ENCODE assay signal across 1 cellular context in genomic region chr3:140953028-140953960, GRCh38.
TF ChIP-seq lines count a peak whose summit lies in the region.

No MANE protein-coding gene starts in this region.

TF ChIP-seq in HCT116, 20 proteins besides CTCF, POLR2A, EP300 and RAD21 (continued from another document):
- TF ChIP-seq, protein P1, sequence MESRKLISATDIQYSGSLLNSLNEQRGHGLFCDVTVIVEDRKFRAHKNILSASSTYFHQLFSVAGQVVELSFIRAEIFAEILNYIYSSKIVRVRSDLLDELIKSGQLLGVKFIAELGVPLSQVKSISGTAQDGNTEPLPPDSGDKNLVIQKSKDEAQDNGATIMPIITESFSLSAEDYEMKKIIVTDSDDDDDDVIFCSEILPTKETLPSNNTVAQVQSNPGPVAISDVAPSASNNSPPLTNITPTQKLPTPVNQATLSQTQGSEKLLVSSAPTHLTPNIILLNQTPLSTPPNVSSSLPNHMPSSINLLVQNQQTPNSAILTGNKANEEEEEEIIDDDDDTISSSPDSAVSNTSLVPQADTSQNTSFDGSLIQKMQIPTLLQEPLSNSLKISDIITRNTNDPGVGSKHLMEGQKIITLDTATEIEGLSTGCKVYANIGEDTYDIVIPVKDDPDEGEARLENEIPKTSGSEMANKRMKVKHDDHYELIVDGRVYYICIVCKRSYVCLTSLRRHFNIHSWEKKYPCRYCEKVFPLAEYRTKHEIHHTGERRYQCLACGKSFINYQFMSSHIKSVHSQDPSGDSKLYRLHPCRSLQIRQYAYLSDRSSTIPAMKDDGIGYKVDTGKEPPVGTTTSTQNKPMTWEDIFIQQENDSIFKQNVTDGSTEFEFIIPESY (IDR thresholded peaks at IDR 0.05; ENCODE audit: extremely low read depth, insufficient replicate concordance, low read length), result no peak
TF ChIP-seq in HCT116: peak in this region for 0.
